In genomic region chr17:6651483-6652452, GRCh38 we compare ENCODE assay signal across 8 cellular contexts.
DNase-seq lines count a peak whose midpoint lies in the region; ATAC-seq and FAIRE-seq lines count a peak whose summit lies in the region.

TSS of gene C17orf100 (plus strand) at chr17:6651762. CDS start at chr17:6651914, 152 bp downstream.
TSS of gene MED31 (minus strand) at chr17:6651605. CDS start at chr17:6651528, 77 bp downstream.

- H3K27ac Mint-ChIP-seq in central memory CD8-positive, alpha-beta T cell (ENCODE audit: low read depth): peak within 1 kb of the TSS; percentile 100

- ATAC-seq in GM19023 (IDR thresholded peaks at IDR 0.05; ENCODE audit: unreplicated experiment): peak; percentile 90
- ATAC-seq in HG03196 (IDR thresholded peaks at IDR 0.05; ENCODE audit: unreplicated experiment): peak; percentile 88
- peak; percentile 85 for ATAC-seq in central memory CD8-positive, alpha-beta T cell (replicated peaks; ENCODE audit: extremely low read depth, poor library complexity, severe bottlenecking)

- no peaks in the 10 kb centered on the region for H3K9me3 Mint-ChIP-seq in central memory CD8-positive, alpha-beta T cell

- H3K27me3 Mint-ChIP-seq in central memory CD8-positive, alpha-beta T cell: no peaks in the 10 kb centered on the region

- peak; percentile 43 for FAIRE-seq in islet of Langerhans (lab: Jason Lieb, UNC)

- peaks cover 51% of the 10 kb centered on the region for H3K4me1 Mint-ChIP-seq in central memory CD8-positive, alpha-beta T cell

- DNase-seq in AG08395 (ENCODE audit: low spot score) (peak; percentile 99), NCI-H345 treated with DMSO at 0.1 percent for 48 hours (lab: John Stamatoyannopoulos, UW; ENCODE audit: unreplicated experiment) (peak; percentile 65)
- peak; percentile 90 for DNase-seq in activated CD4-positive, CD25-positive, alpha-beta regulatory T cell treated with anti-CD3 and anti-CD28 coated beads, Interleukin-2, amount 50 U/mL, for 16 hours (ENCODE audit: low read depth, low spot score)
- DNase-seq in central memory CD8-positive, alpha-beta T cell (ENCODE audit: low spot score in 2 of 2): peak; percentile 86 to 92
- peak; percentile 92 to 93 for DNase-seq in stimulated activated CD4-positive, alpha-beta T cell treated with anti-CD3 and anti-CD28 coated beads, Interleukin-12 subunit alpha, Interleukin-12 subunit beta, amount 100 ng/mL, for 24 hours (ENCODE audit: low read depth in 2 of 2)

- peaks cover 26% of the 10 kb centered on the region for H3K36me3 Mint-ChIP-seq in central memory CD8-positive, alpha-beta T cell (ENCODE audit: insufficient read depth)

- H3K4me3 Mint-ChIP-seq in central memory CD8-positive, alpha-beta T cell: peak within 1 kb of the TSS; percentile 95

Comparison
In these comparisons a context has a peak if more than half of its experiments do, and no peak if none do; other contexts are left out.
1. Peak in every context shown above with its lines: DNase-seq and ATAC-seq.